Comparison of ENCODE assay signal across 28 cellular contexts in the genomic region with DNA sequence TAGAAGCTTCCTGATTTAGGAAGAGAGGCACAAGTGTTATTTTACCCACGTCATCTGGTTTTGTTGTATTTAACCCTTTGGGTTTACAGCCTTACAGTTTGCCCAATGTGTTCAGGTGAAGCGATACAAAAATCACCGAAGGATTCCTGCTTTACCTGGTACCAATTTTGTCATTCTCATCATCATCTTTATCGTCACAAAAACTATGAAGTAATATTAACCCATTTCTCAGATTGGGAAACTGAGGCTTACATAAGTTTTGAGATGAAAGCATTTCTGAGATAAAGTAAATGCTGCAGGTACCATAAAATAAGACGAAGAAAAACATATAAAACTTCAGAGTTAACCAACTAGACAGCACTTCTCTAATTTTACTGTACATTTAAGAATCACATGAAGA.
"Had no signal": no experiment of that assay in that cellular context is flagged by ENCODE, and none has a peak within 500 bp of the region (broad histone marks: within the 10 kb centered on the region; RNA-seq: fewer than 3 reads in every experiment).

No MANE protein-coding gene starts in this region.

- DNase-seq: cortex of kidney; effector CD8-positive, alpha-beta T cell; effector memory CD8-positive, alpha-beta T cell; endodermal cell; erythroblast; esophagus squamous epithelium; foreskin fibroblast; foreskin melanocyte; gastrocnemius medialis; glutamatergic neuron; head of caudate nucleus; heart right ventricle; hippocampal formation; left cardiac atrium; left lung; left ventricle myocardium superior; lower lobe of right lung; mesenchymal stem cell; mucosa of descending colon; naive B cell; naive thymus-derived CD8-positive, alpha-beta T cell had no signal

- H3K36me3 Mint-ChIP-seq: mesothelial cell of epicardium; naive B cell; naive thymus-derived CD8-positive, alpha-beta T cell had no signal

- H3K9me3 Mint-ChIP-seq: dendritic cell treated with granulocyte-macrophage colony-stimulating factor and Interleukin-4, amounts not matched to agents 40 ng/mL and 50 ng/mL, for 4 days; effector memory CD8-positive, alpha-beta T cell; endodermal cell; mesothelial cell of epicardium; naive B cell; naive thymus-derived CD8-positive, alpha-beta T cell had no signal

- ATAC-seq: effector memory CD8-positive, alpha-beta T cell; esophagus mucosa; gastrocnemius medialis; heart right ventricle; left cardiac atrium; left lung; left ventricle myocardium superior; lower lobe of right lung; mucosa of descending colon; naive thymus-derived CD8-positive, alpha-beta T cell had no signal

- H3K4me1 ChIP-seq: esophagus squamous epithelium, gastrocnemius medialis, heart right ventricle, left lung, lower lobe of right lung had no signal

- H3K4me3 ChIP-seq: esophagus squamous epithelium, gastrocnemius medialis, heart right ventricle, left lung, lower lobe of right lung, mucosa of descending colon had no signal

- FAIRE-seq: endometrium, islet of Langerhans, keratinocyte had no signal

- H3K27me3 Mint-ChIP-seq: dendritic cell treated with granulocyte-macrophage colony-stimulating factor and Interleukin-4, amounts not matched to agents 40 ng/mL and 50 ng/mL, for 4 days had no signal

- H3K9me3 ChIP-seq: esophagus squamous epithelium, gastrocnemius medialis, heart right ventricle, left lung, lower lobe of right lung, mucosa of descending colon had no signal

- H3K27ac Mint-ChIP-seq: dendritic cell treated with granulocyte-macrophage colony-stimulating factor and Interleukin-4, amounts not matched to agents 40 ng/mL and 50 ng/mL, for 4 days; effector memory CD8-positive, alpha-beta T cell; endodermal cell; mesothelial cell of epicardium had no signal

- H3K4me1 Mint-ChIP-seq: endodermal cell had no signal

- H3K4me3 Mint-ChIP-seq: dendritic cell treated with granulocyte-macrophage colony-stimulating factor and Interleukin-4, amounts not matched to agents 40 ng/mL and 50 ng/mL, for 4 days; effector memory CD8-positive, alpha-beta T cell; endodermal cell; mesothelial cell of epicardium; naive B cell had no signal

- H3K27me3 ChIP-seq: esophagus squamous epithelium, gastrocnemius medialis, left lung had no signal

- H3K27ac ChIP-seq: epithelial cell of prostate, esophagus squamous epithelium, gastrocnemius medialis, heart right ventricle, left lung, lower lobe of right lung had no signal

- H3K36me3 ChIP-seq: esophagus squamous epithelium, gastrocnemius medialis, heart right ventricle, left lung, lower lobe of right lung had no signal
